ENCODE assay signal across 8 cellular contexts in genomic region chr3:81643721-81644120, GRCh38.
DNase-seq lines count a peak whose midpoint lies in the region; ATAC-seq, FAIRE-seq and TF ChIP-seq lines count a peak whose summit lies in the region.

No MANE protein-coding gene starts in this region.

- peak; percentile 65 for DNase-seq in D341Med (ENCODE audit: low spot score)
- DNase-seq in K562 (ENCODE audit: extremely low read depth in 1 of 4, low spot score in 3 of 4) = peak in 2 of 4 experiments; percentile 4 to 9
- DNase-seq in effector memory CD8-positive, alpha-beta T cell = no peak
- DNase-seq in hippocampal formation (lab: John Stamatoyannopoulos, UW) = no peak

- TF ChIP-seq EP300 in K562 (IDR thresholded peaks at IDR 0.05; ENCODE audit: low read length) = no peak

- H3K79me2 ChIP-seq in Loucy (ENCODE audit: insufficient read depth, low read length) = no peaks in the 10 kb centered on the region
- H3K79me2 ChIP-seq in K562 (ENCODE audit: control insufficient read depth, insufficient read depth, low read length) = no peaks in the 10 kb centered on the region

- no peaks in the 10 kb centered on the region for H4K20me1 ChIP-seq in Loucy (ENCODE audit: insufficient read depth, low read length, poor library complexity, severe bottlenecking)
- H4K20me1 ChIP-seq in K562 (replicated peaks; ENCODE audit: control insufficient read depth, insufficient read depth, low read length) = no peaks in the 10 kb centered on the region

- POLR2A ChIA-PET in K562 (lab: Yijun Ruan, JAX) = no interaction called here

- H3K4me1 Mint-ChIP-seq in effector memory CD8-positive, alpha-beta T cell (ENCODE audit: low read depth in 2 of 2) = no peaks in the 10 kb centered on the region

- in situ Hi-C loops in K562 (cut with MboI) = no loop called here

- H3F3A ChIP-seq in Loucy (ENCODE audit: low read depth) = no peaks in the 10 kb centered on the region

- H3K9me3 Mint-ChIP-seq in effector memory CD8-positive, alpha-beta T cell = no peaks in the 10 kb centered on the region

- TF ChIP-seq CTCF in Loucy (conservative IDR thresholded peaks at IDR 0.05; ENCODE audit: low read length) (peak; percentile 67), K562 (IDR thresholded peaks at IDR 0.05 in 2 of 3, conservative IDR thresholded peaks at IDR 0.05 in 1 of 3; ENCODE audit: insufficient read depth in 2 of 3, low read depth in 1 of 3, low read length in 3 of 3) (peak in 2 of 3 experiments; percentile 14 to 27; a peak in 2 of 6 replicates), liver (IDR thresholded peaks at IDR 0.05; ENCODE audit: low read depth, low read length, missing input control) (peak; percentile 26)

- H3K9me2 ChIP-seq in Loucy (replicated peaks; ENCODE audit: low read depth, low read length) = no peaks in the 10 kb centered on the region

- no peak overlapping the region for H2AFZ ChIP-seq in Loucy (ENCODE audit: low read length)
- no peak overlapping the region for H2AFZ ChIP-seq in K562 (ENCODE audit: low read depth, low read length)

- H3K4me3 Mint-ChIP-seq in effector memory CD8-positive, alpha-beta T cell = no peak overlapping the region

- no peak overlapping the region for H3K9ac ChIP-seq in Loucy (ENCODE audit: low read depth, low read length, poor library complexity, severe bottlenecking)
- no peak overlapping the region for H3K9ac ChIP-seq in K562 (ENCODE audit: insufficient read depth in 1 of 2, low read depth in 2 of 2, low read length in 2 of 2)
- no peak overlapping the region for H3K9ac ChIP-seq in liver (ENCODE audit: low read depth in 1 of 2, low read length in 2 of 2)

- H3K4me2 ChIP-seq in Loucy (ENCODE audit: low read depth, low read length, poor library complexity, severe bottlenecking) (no peak overlapping the region), K562 (ENCODE audit: insufficient read depth, low read length) (no peak overlapping the region)

- ATAC-seq in K562 = 0 out of 3 replicates have a peak, but pooled peaks have one; percentile 40
- no peak for ATAC-seq in effector memory CD8-positive, alpha-beta T cell (replicated peaks)
- no peak for ATAC-seq in GM21825 (IDR thresholded peaks at IDR 0.05; ENCODE audit: unreplicated experiment)
- ATAC-seq in HG02678 (IDR thresholded peaks at IDR 0.05; ENCODE audit: unreplicated experiment) = no peak

- no peaks in the 10 kb centered on the region for H3K27me3 ChIP-seq in Loucy (ENCODE audit: insufficient read depth, low read length, poor library complexity, severe bottlenecking)
- no peaks in the 10 kb centered on the region for H3K27me3 ChIP-seq in K562 (ENCODE audit: control insufficient read depth in 2 of 2, insufficient read depth in 2 of 2, low read length in 2 of 2)
- H3K27me3 ChIP-seq in liver (ENCODE audit: control insufficient read depth in 4 of 4, insufficient read depth in 4 of 4, low read length in 3 of 4) = no peaks in the 10 kb centered on the region

- H3K9me3 ChIP-seq in Loucy (ENCODE audit: insufficient read depth, low read depth, low read length) (no peaks in the 10 kb centered on the region), K562 (replicated peaks; ENCODE audit: control insufficient read depth, insufficient read depth, low read depth, low read length) (no peaks in the 10 kb centered on the region), liver (ENCODE audit: control insufficient read depth in 4 of 4, low read length in 3 of 4) (no peaks in the 10 kb centered on the region)

- H3K36me3 ChIP-seq in Loucy (ENCODE audit: insufficient read depth, low read length) (peaks cover 59% of the 10 kb centered on the region), K562 (ENCODE audit: control insufficient read depth, insufficient read depth, low read length) (no peaks in the 10 kb centered on the region), liver (ENCODE audit: control insufficient read depth in 4 of 4, insufficient read depth in 3 of 4, low read depth in 1 of 4, low read length in 3 of 4) (peaks cover 0 to 15% (median 1%) of the 10 kb centered on the region in 4 donors)

- H3K27me3 Mint-ChIP-seq in effector memory CD8-positive, alpha-beta T cell = no peaks in the 10 kb centered on the region

- CTCF ChIA-PET in K562 (lab: Yijun Ruan, JAX; ENCODE audit: low intra/inter-chr PET ratio) = no interaction called here

- H3K27ac ChIP-seq in K562 (ENCODE audit: extremely low read depth, low read depth, low read length) (no peak overlapping the region), liver (ENCODE audit: low read depth in 1 of 2, low read length in 2 of 2) (no peak overlapping the region)

- H3K4me3 ChIP-seq in Loucy (ENCODE audit: low read length, poor library complexity, severe bottlenecking) (no peak overlapping the region), K562 (no peak overlapping the region), liver (ENCODE audit: low read depth in 1 of 3, low read length in 3 of 3) (no peak overlapping the region)

- no TSS peak for BruUV-seq in K562 (replicated peaks; lab: Mats Ljungman, UMichigan)

- TF ChIP-seq RAD21 in K562 (CRISPR knock-in tag; conservative IDR thresholded peaks at IDR 0.05 in 1 of 2, IDR thresholded peaks at IDR 0.05 in 1 of 2) (no peak), liver (IDR thresholded peaks at IDR 0.05) (peak; percentile 73 to 77)

- H3K9me1 ChIP-seq in K562 (ENCODE audit: control insufficient read depth, insufficient read depth, low read length) = no peaks in the 10 kb centered on the region

- H3K36me3 Mint-ChIP-seq in effector memory CD8-positive, alpha-beta T cell (ENCODE audit: insufficient read depth) = peaks cover 3% of the 10 kb centered on the region

- FAIRE-seq in K562 (lab: Jason Lieb, UNC) = no peak

- intact Hi-C loops in K562 (cut with micrococcal nuclease) = no loop called here

- TF ChIP-seq POLR2A in K562 (conservative IDR thresholded peaks at IDR 0.05) = no peak

- H3K4me1 ChIP-seq in Loucy (ENCODE audit: insufficient read depth, low read length, poor library complexity, severe bottlenecking) (no peaks in the 10 kb centered on the region), K562 (replicated peaks in 1 of 2; ENCODE audit: control insufficient read depth in 2 of 2, insufficient read depth in 2 of 2, low read length in 2 of 2) (no peaks in the 10 kb centered on the region), liver (ENCODE audit: control insufficient read depth in 4 of 4, insufficient read depth in 4 of 4, low read length in 3 of 4) (no peaks in the 10 kb centered on the region)

- 89% methylated on average over 1 of the region's 2 CpGs for WGBS in K562 (ENCODE audit: insufficient coverage, low coverage, missing lambda C conversion rate)
- 87% methylated on average over 2 of the region's 2 CpGs for WGBS in liver

- no peak overlapping the region for H3K27ac Mint-ChIP-seq in effector memory CD8-positive, alpha-beta T cell

TF ChIP-seq in K562, 482 proteins besides CTCF, POLR2A, EP300 and RAD21 (continues in another document):
- TF ChIP-seq REST (CRISPR knock-in tag; IDR thresholded peaks at IDR 0.05; ENCODE audit: low read depth) (no peak), U2AF1 (optimal IDR thresholded peaks at IDR 0.05; ENCODE audit: low read depth, low read length) (no peak), LCOR (CRISPR knock-in tag; IDR thresholded peaks at IDR 0.05) (no peak)

TF ChIP-seq in liver, 16 proteins besides CTCF, POLR2A, EP300 and RAD21:
- no peak for TF ChIP-seq FOXA2 (IDR thresholded peaks at IDR 0.05)
- no peak for TF ChIP-seq SP1 (IDR thresholded peaks at IDR 0.05)
- no peak for TF ChIP-seq ATF3 (IDR thresholded peaks at IDR 0.05)
- TF ChIP-seq RXRA (IDR thresholded peaks at IDR 0.05) = no peak
- no peak for TF ChIP-seq REST (IDR thresholded peaks at IDR 0.05)
- no peak for TF ChIP-seq HNF4A (conservative IDR thresholded peaks at IDR 0.05)
- TF ChIP-seq MAX (IDR thresholded peaks at IDR 0.05) = no peak
- TF ChIP-seq HNF4G (IDR thresholded peaks at IDR 0.05) = no peak
- no peak for TF ChIP-seq EGR1 (IDR thresholded peaks at IDR 0.05; ENCODE audit: low read depth in 2 of 2)
- TF ChIP-seq NR2F2 (IDR thresholded peaks at IDR 0.05) = no peak
